Comparison of ENCODE assay signal across 8 cellular contexts in the genomic region with DNA sequence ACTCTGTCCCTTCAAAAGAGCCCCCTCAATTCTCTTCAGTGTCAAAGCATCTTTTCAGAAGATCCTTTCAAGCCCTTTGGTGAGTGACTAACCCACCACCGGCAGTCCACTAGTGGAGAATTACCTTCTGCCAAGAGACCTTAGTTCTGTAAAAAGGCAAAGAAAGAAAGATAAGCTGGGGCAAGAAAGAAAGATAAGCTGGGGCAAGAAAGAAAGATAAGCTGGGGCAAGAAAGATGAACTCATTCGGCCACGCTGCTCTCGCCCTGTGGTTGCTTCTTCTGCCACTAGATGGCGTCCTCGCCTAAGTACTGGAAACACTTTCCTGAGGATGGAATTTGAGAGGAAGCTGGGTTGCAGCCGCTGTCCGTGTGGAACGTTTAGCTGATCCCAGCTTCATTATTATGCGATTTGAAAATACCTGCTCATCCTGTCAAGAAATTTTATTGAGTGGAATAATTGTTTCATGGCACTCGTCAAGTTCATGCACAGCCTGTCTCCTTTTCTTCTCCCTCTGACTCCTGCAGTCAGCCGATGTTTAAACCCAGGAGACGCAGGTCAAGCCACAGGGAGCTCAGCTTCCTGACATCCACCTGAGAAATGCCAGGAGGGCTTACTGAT. TPM values are rescaled to one million over a fixed set of nuclear protein-coding genes. Genes with fewer than 3 reads are reported as not detected.
DNase-seq lines count a peak whose midpoint lies in the region; ATAC-seq, FAIRE-seq and TF ChIP-seq lines count a peak whose summit lies in the region.

No MANE protein-coding gene starts in this region.

- no peak overlapping the region for H3K27ac ChIP-seq in WERI-Rb-1

- H3K4me3 ChIP-seq in WERI-Rb-1 (ENCODE audit: low read depth, low read length) (peak overlapping the region; percentile 39), bronchial epithelial cell (ENCODE audit: low read depth, low read length) (no peak overlapping the region)

- ATAC-seq in HG02981 (IDR thresholded peaks at IDR 0.05; ENCODE audit: unreplicated experiment) (peak; percentile 79), HG02973 (IDR thresholded peaks at IDR 0.05; ENCODE audit: unreplicated experiment) (no peak)

- FAIRE-seq in bronchial epithelial cell (lab: Jason Lieb, UNC) = peak; percentile 90

- DNase-seq in Daoy (ENCODE audit: low read depth) (peak; percentile 79), NCI-H2171 (lab: John Stamatoyannopoulos, UW) (peak; percentile 74), WERI-Rb-1 (peak; percentile 91), bronchial epithelial cell (ENCODE audit: low read depth) (peak; percentile 66), iris pigment epithelial cell (ENCODE audit: low read depth) (peak; percentile 71)
- peak; percentile 77 to 97 (median 82) for DNase-seq in stimulated activated CD4-positive, alpha-beta T cell treated with anti-CD3 and anti-CD28 coated beads, Interleukin-12 subunit alpha, Interleukin-12 subunit beta, amount 100 ng/mL, for 48 hours (ENCODE audit: low read depth in 2 of 3, low spot score in 1 of 3)

- H3K36me3 ChIP-seq in WERI-Rb-1 (no peaks in the 10 kb centered on the region), bronchial epithelial cell (ENCODE audit: control insufficient read depth, insufficient read depth, low read length) (no peaks in the 10 kb centered on the region)

- TF ChIP-seq CTCF in WERI-Rb-1 (IDR thresholded peaks at IDR 0.05; ENCODE audit: low read depth, low read length) (peak; percentile 92), bronchial epithelial cell (IDR thresholded peaks at IDR 0.05; ENCODE audit: insufficient read depth, low read length, severe bottlenecking) (peak; percentile 84)

- H3K9me3 ChIP-seq in WERI-Rb-1 (ENCODE audit: severe bottlenecking) = no peaks in the 10 kb centered on the region

- H3K27me3 ChIP-seq in WERI-Rb-1 (ENCODE audit: insufficient read depth, low read depth, severe bottlenecking) (no peaks in the 10 kb centered on the region), bronchial epithelial cell (ENCODE audit: control insufficient read depth, insufficient read depth, low read length) (no peaks in the 10 kb centered on the region)

RNA-seq across cellular contexts. Expression of gene ANXA4, which starts 17.3 kb away (rescaled TPM):
- 3.7 and 7.0 TPM in 2 replicates for total RNA-seq in Daoy (2014; rRNA removed; shearing (Covaris generic))
- 15.0 and 26.4 TPM in 2 replicates for total RNA-seq in bronchial epithelial cell
